In genomic region chr6:18243302-18243893, GRCh38 we compare ENCODE assay signal across 16 cellular contexts. TPM values are rescaled to one million over a fixed set of nuclear protein-coding genes. Genes with fewer than 3 reads are reported as not detected.
DNase-seq lines count a peak whose midpoint lies in the region; ATAC-seq and TF ChIP-seq lines count a peak whose summit lies in the region.
"Had no signal": no experiment of that assay in that cellular context is flagged by ENCODE, and none has a peak within 500 bp of the region (broad histone marks: within the 10 kb centered on the region; RNA-seq: fewer than 3 reads in every experiment).

No MANE protein-coding gene starts in this region.

- CTCF ChIA-PET in activated CD4-positive, alpha-beta T cell treated with anti-CD3 and anti-CD28 coated beads, Interleukin-2, amount 10 ng/mL, durations not matched to agents 7 days and 5 days (lab: Charles Lee), result no interaction called here
- CTCF ChIA-PET in activated CD4-positive, alpha-beta memory T cell treated with anti-CD3 and anti-CD28 coated beads, Interleukin-2, amount 10 ng/mL, durations not matched to agents 7 days and 5 days (lab: Charles Lee), result no interaction called here

- H3K4me1 Mint-ChIP-seq in activated CD4-positive, alpha-beta T cell treated with anti-CD3 and anti-CD28 coated beads, Interleukin-2, amount 10 ng/mL, durations not matched to agents 7 days and 5 days, result peaks cover 64% of the 10 kb centered on the region
- peaks cover 28% of the 10 kb centered on the region; the same call in 2 of the 3 replicates for H3K4me1 Mint-ChIP-seq in GM23338
- H3K4me1 Mint-ChIP-seq in activated CD4-positive, alpha-beta memory T cell treated with anti-CD3 and anti-CD28 coated beads, Interleukin-2, amount 10 ng/mL, durations not matched to agents 7 days and 5 days, result peaks cover 58% of the 10 kb centered on the region
- H3K4me1 Mint-ChIP-seq: CD14-positive monocyte had no signal

- H3K27me3 ChIP-seq in GM23338 (ENCODE audit: insufficient read depth), result no peaks in the 10 kb centered on the region
- H3K27me3 ChIP-seq: SJCRH30, upper lobe of right lung had no signal

- no peaks in the 10 kb centered on the region for H3K27me3 Mint-ChIP-seq in activated CD4-positive, alpha-beta T cell treated with anti-CD3 and anti-CD28 coated beads, Interleukin-2, amount 10 ng/mL, durations not matched to agents 7 days and 5 days
- H3K27me3 Mint-ChIP-seq in GM23338 (ENCODE audit: insufficient read depth, low read depth, poor library complexity), result peaks cover 6% of the 10 kb centered on the region
- no peaks in the 10 kb centered on the region for H3K27me3 Mint-ChIP-seq in activated CD4-positive, alpha-beta memory T cell treated with anti-CD3 and anti-CD28 coated beads, Interleukin-2, amount 10 ng/mL, durations not matched to agents 7 days and 5 days
- H3K27me3 Mint-ChIP-seq: effector memory CD8-positive, alpha-beta T cell had no signal

- no peak for ATAC-seq in GM23338
- ATAC-seq in mucosa of descending colon, result peak; percentile 26
- ATAC-seq in esophagus mucosa, result no peak
- ATAC-seq: effector memory CD8-positive, alpha-beta T cell; upper lobe of right lung had no signal

- H3K9me3 ChIP-seq in mucosa of descending colon, result no peaks in the 10 kb centered on the region
- H3K9me3 ChIP-seq: SJCRH30, upper lobe of right lung had no signal

- DNase-seq in activated CD4-positive, alpha-beta T cell treated with anti-CD3 and anti-CD28 coated beads, Interleukin-2, amount 10 ng/mL, durations not matched to agents 7 days and 5 days, result no peak
- DNase-seq in activated CD4-positive, alpha-beta T cell treated with anti-CD3 and anti-CD28 coated beads for 1 hour, result no peak
- no peak for DNase-seq in GM23338 (ENCODE audit: low spot score)
- no peak for DNase-seq in activated CD4-positive, alpha-beta memory T cell treated with anti-CD3 and anti-CD28 coated beads, Interleukin-2, amount 10 ng/mL, durations not matched to agents 7 days and 5 days
- no peak for DNase-seq in mucosa of descending colon
- no peak for DNase-seq in NCI-H748 (lab: John Stamatoyannopoulos, UW; ENCODE audit: unreplicated experiment)
- DNase-seq in GM10266 (ENCODE audit: extremely low spot score), result no peak
- DNase-seq: effector memory CD8-positive, alpha-beta T cell; islet precursor cell; NCI-H2029; NCI-H510A; SJCRH30; stimulated activated naive CD4-positive, alpha-beta T cell treated with Interleukin-2 at 50 U/mL for 16 hours; upper lobe of right lung had no signal

- peaks cover 99% of the 10 kb centered on the region for H3K79me2 ChIP-seq in GM23338 (replicated peaks; ENCODE audit: insufficient read depth)

- no peak overlapping the region for H3K4me3 ChIP-seq in GM23338
- H3K4me3 ChIP-seq in mucosa of descending colon, result no peak overlapping the region
- H3K4me3 ChIP-seq: SJCRH30, upper lobe of right lung had no signal

- H3K36me3 ChIP-seq in GM23338 (ENCODE audit: insufficient read depth), result peaks cover 41% of the 10 kb centered on the region
- no peaks in the 10 kb centered on the region for H3K36me3 ChIP-seq in mucosa of descending colon (ENCODE audit: low read depth)

- peaks cover 22% of the 10 kb centered on the region for H4K20me1 ChIP-seq in GM23338 (replicated peaks; ENCODE audit: insufficient read depth)

- H3K27ac Mint-ChIP-seq in activated CD4-positive, alpha-beta T cell treated with anti-CD3 and anti-CD28 coated beads, Interleukin-2, amount 10 ng/mL, durations not matched to agents 7 days and 5 days, result peak overlapping the region; percentile 2
- peak overlapping the region; percentile 63; the same call in 1 of the 2 replicates for H3K27ac Mint-ChIP-seq in GM23338
- H3K27ac Mint-ChIP-seq in activated CD4-positive, alpha-beta memory T cell treated with anti-CD3 and anti-CD28 coated beads, Interleukin-2, amount 10 ng/mL, durations not matched to agents 7 days and 5 days, result peak overlapping the region; percentile 23

- no peak for TF ChIP-seq CTCF in GM23338 (conservative IDR thresholded peaks at IDR 0.05; ENCODE audit: low read depth in 2 of 2)
- no peak for TF ChIP-seq CTCF in mucosa of descending colon (IDR thresholded peaks at IDR 0.05)
- TF ChIP-seq CTCF in GM10266 (IDR thresholded peaks at IDR 0.05; ENCODE audit: control insufficient read depth, insufficient read depth, low read depth, missing control alignments), result no peak

- H3K4me1 ChIP-seq in GM23338 (ENCODE audit: insufficient read depth) (no peaks in the 10 kb centered on the region), mucosa of descending colon (ENCODE audit: low read depth) (no peaks in the 10 kb centered on the region)
- H3K4me1 ChIP-seq: SJCRH30, upper lobe of right lung had no signal

- H3K27ac ChIP-seq in GM23338 (ENCODE audit: low read depth), result no peak overlapping the region
- H3K27ac ChIP-seq: SJCRH30, upper lobe of right lung had no signal

- no peak overlapping the region for H2AFZ ChIP-seq in GM23338

- no peak overlapping the region for H3K4me2 ChIP-seq in GM23338

- no peaks in the 10 kb centered on the region for H3F3A ChIP-seq in GM23338 (replicated peaks; ENCODE audit: low read depth)

- H3K36me3 Mint-ChIP-seq in activated CD4-positive, alpha-beta T cell treated with anti-CD3 and anti-CD28 coated beads, Interleukin-2, amount 10 ng/mL, durations not matched to agents 7 days and 5 days (ENCODE audit: low read depth), result peaks cover 83% of the 10 kb centered on the region
- peaks cover 92% of the 10 kb centered on the region for H3K36me3 Mint-ChIP-seq in GM23338 (ENCODE audit: low read depth)
- H3K36me3 Mint-ChIP-seq in activated CD4-positive, alpha-beta memory T cell treated with anti-CD3 and anti-CD28 coated beads, Interleukin-2, amount 10 ng/mL, durations not matched to agents 7 days and 5 days (ENCODE audit: low read depth), result peaks cover 93% of the 10 kb centered on the region

- POLR2A ChIA-PET in activated CD4-positive, alpha-beta T cell treated with anti-CD3 and anti-CD28 coated beads, Interleukin-2, amount 10 ng/mL, durations not matched to agents 7 days and 5 days (lab: Charles Lee), result no interaction called here
- POLR2A ChIA-PET in activated CD4-positive, alpha-beta memory T cell treated with anti-CD3 and anti-CD28 coated beads, Interleukin-2, amount 10 ng/mL, durations not matched to agents 7 days and 5 days (lab: Charles Lee), result interaction anchor here (1.2 kb wide), 2 partner anchors 18 to 88 kb away, joined by 3 read pairs; partner anchors contain the start of genes KDM1B and TPMT

- no peak overlapping the region for H3K4me3 Mint-ChIP-seq in activated CD4-positive, alpha-beta T cell treated with anti-CD3 and anti-CD28 coated beads, Interleukin-2, amount 10 ng/mL, durations not matched to agents 7 days and 5 days
- no peak overlapping the region for H3K4me3 Mint-ChIP-seq in GM23338
- H3K4me3 Mint-ChIP-seq in activated CD4-positive, alpha-beta memory T cell treated with anti-CD3 and anti-CD28 coated beads, Interleukin-2, amount 10 ng/mL, durations not matched to agents 7 days and 5 days, result no peak overlapping the region
- H3K4me3 Mint-ChIP-seq: CD14-positive monocyte; effector memory CD8-positive, alpha-beta T cell had no signal

- H3K9me3 Mint-ChIP-seq in activated CD4-positive, alpha-beta T cell treated with anti-CD3 and anti-CD28 coated beads, Interleukin-2, amount 10 ng/mL, durations not matched to agents 7 days and 5 days, result peaks cover 3% of the 10 kb centered on the region
- no peaks in the 10 kb centered on the region for H3K9me3 Mint-ChIP-seq in GM23338
- H3K9me3 Mint-ChIP-seq in activated CD4-positive, alpha-beta memory T cell treated with anti-CD3 and anti-CD28 coated beads, Interleukin-2, amount 10 ng/mL, durations not matched to agents 7 days and 5 days, result peaks cover 13% of the 10 kb centered on the region
- H3K9me3 Mint-ChIP-seq: CD14-positive monocyte; effector memory CD8-positive, alpha-beta T cell had no signal

- H3K9me2 ChIP-seq in GM23338 (ENCODE audit: insufficient read depth), result no peaks in the 10 kb centered on the region

- intact Hi-C loops in mucosa of descending colon (cut with DNase I, micrococcal nuclease), result no loop called here

TF ChIP-seq in GM23338, 12 proteins besides CTCF, POLR2A, EP300 and RAD21 (continues in another document):
- no peak for TF ChIP-seq EZH2 (IDR thresholded peaks at IDR 0.05; ENCODE audit: low read depth, unreplicated experiment)
- no peak for TF ChIP-seq NANOG (IDR thresholded peaks at IDR 0.05; ENCODE audit: borderline replicate concordance)

RNA-seq across cellular contexts. Expression of gene DEK, which starts 20.9 kb away (rescaled TPM):
- 100 to 1,000 TPM; 246 to 282 TPM for total RNA-seq in activated CD4-positive, alpha-beta T cell treated with anti-CD3 and anti-CD28 coated beads, Interleukin-2, amount 10 ng/mL, durations not matched to agents 7 days and 5 days
- total RNA-seq in GM23338 (2014; rRNA removed; shearing (Covaris generic)), result 213 and 218 TPM in 2 replicates
- polyA plus RNA-seq in GM23338 (2016; fragmentation: Nextera tagmentation; extraction: Ambion mirVana), result 516 and 582 TPM in 2 replicates
- total RNA-seq in activated CD4-positive, alpha-beta memory T cell treated with anti-CD3 and anti-CD28 coated beads, Interleukin-2, amount 10 ng/mL, durations not matched to agents 7 days and 5 days, result 100 to 1,000 TPM; 194 to 203 TPM
- total RNA-seq in mucosa of descending colon, result 100 to 1,000 TPM in 1 of 3 donors, 10 to 100 TPM in 2; 75.6 to 123 (median 85.0) TPM
- total RNA-seq in esophagus mucosa, result 69.1 TPM

Comparison
In these comparisons a context has a peak if more than half of its experiments do, and no peak if none do; other contexts are left out.
1. H3K27ac Mint-ChIP-seq: peak in every context shown above with its lines; median percentile 63 in GM23338; 23 in activated CD4-positive, alpha-beta memory T cell treated with anti-CD3 and anti-CD28 coated beads, Interleukin-2, amount 10 ng/mL, durations not matched to agents 7 days and 5 days; 2 in activated CD4-positive, alpha-beta T cell treated with anti-CD3 and anti-CD28 coated beads, Interleukin-2, amount 10 ng/mL, durations not matched to agents 7 days and 5 days.